In genomic region chr7:101094376-101094775, GRCh38 we compare ENCODE assay signal across 3 cellular contexts.
TF ChIP-seq lines count a peak whose summit lies in the region.

No MANE protein-coding gene starts in this region.

TF ChIP-seq in GM23338, 12 proteins besides CTCF, POLR2A, EP300 and RAD21 (continues in another document):
- TF ChIP-seq EZH2phosphoT487 (IDR thresholded peaks at IDR 0.05; ENCODE audit: unreplicated experiment) (no peak), ZNF331 (CRISPR knock-in tag; IDR thresholded peaks at IDR 0.05; ENCODE audit: low read depth) (no peak), ETS1 (IDR thresholded peaks at IDR 0.05) (no peak), ZNF462 (CRISPR knock-in tag; IDR thresholded peaks at IDR 0.05) (no peak), POLR2AphosphoS5 (IDR thresholded peaks at IDR 0.05; ENCODE audit: low read depth) (no peak)

TF ChIP-seq in SK-N-SH, 30 proteins besides CTCF, POLR2A, EP300 and RAD21:
- no peak for TF ChIP-seq NFIC (IDR thresholded peaks at IDR 0.05; ENCODE audit: borderline replicate concordance)
TF ChIP-seq in SK-N-SH: peak in this region for 0.

TF ChIP-seq in GM12891, 5 proteins besides CTCF, POLR2A, EP300 and RAD21:
- TF ChIP-seq POLR2AphosphoS5 (IDR thresholded peaks at IDR 0.05; ENCODE audit: low read depth, low read length) (no peak), PAX5 (IDR thresholded peaks at IDR 0.05; ENCODE audit: insufficient read depth, low read length, severe bottlenecking) (no peak), POU2F2 (IDR thresholded peaks at IDR 0.05; ENCODE audit: low read depth, low read length) (no peak), TAF1 (IDR thresholded peaks at IDR 0.05; ENCODE audit: low read depth, low read length) (no peak), SPI1 (IDR thresholded peaks at IDR 0.05; ENCODE audit: low read depth, low read length) (no peak)
